Comparison of ENCODE assay signal across 1 cellular context in the genomic region with DNA sequence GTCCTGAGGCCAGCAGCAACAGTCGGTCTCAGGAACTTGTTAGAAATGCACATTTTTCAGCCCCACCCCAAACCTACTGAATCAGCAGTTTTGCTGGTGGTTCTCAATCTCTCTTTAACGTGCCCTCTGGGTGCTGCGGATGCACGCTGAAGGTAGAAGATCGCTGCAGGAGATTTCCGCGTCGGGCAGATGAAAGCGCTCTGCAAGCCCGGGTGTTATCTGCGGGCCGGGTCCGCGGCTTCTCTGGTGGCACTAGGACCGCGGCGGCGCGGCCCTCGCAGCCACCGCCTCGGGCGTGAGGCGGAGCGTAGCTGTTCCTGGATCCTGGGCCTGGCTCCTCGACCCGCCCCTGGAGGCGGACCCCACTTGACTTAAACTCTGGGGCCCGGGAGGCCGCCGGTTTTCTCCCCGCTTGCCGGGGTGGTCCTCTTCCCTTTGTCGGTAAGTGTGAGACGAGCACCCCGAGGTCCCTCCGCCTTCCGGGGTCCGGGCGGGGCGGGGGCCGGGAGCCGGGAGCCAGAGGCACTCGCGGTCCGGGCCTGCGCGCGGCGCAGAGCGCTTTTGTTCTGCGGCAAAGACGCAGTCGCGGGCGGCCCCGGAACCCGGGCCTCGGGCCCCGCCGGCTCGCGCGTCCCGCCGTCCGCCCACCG.
TF ChIP-seq lines count a peak whose summit lies in the region.

A gene with protein sequence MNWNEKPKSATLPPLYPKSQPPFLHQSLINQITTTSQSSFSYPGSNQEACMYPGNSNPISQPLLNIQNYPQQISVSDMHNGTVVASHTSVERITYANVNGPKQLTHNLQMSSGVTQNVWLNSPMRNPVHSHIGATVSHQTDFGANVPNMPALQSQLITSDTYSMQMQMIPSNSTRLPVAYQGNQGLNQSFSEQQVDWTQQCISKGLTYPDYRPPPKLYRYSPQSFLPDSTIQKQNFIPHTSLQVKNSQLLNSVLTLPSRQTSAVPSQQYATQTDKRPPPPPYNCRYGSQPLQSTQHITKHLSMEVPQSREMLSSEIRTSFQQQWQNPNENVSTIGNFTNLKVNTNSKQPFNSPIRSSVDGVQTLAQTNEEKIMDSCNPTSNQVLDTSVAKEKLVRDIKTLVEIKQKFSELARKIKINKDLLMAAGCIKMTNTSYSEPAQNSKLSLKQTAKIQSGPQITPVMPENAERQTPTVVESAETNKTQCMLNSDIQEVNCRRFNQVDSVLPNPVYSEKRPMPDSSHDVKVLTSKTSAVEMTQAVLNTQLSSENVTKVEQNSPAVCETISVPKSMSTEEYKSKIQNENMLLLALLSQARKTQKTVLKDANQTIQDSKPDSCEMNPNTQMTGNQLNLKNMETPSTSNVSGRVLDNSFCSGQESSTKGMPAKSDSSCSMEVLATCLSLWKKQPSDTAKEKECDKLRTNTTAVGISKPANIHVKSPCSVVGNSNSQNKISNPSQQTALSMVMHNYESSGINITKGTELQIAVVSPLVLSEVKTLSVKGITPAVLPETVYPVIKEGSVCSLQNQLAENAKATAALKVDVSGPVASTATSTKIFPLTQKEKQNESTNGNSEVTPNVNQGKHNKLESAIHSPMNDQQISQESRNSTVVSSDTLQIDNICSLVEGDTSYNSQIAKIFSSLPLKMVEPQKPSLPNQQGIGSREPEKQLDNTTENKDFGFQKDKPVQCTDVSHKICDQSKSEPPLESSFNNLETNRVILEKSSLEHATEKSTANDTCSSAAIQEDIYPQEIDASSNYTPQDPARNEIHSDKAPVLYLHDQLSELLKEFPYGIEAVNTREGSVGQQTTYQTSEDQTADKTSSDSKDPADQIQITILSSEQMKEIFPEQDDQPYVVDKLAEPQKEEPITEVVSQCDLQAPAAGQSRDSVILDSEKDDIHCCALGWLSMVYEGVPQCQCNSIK (N-terminal part only) (plus strand): TSS at position 365 of the 650 bp plus-strand sequence. CDS start 21,541 bp downstream, outside the sequence.

TF ChIP-seq in HepG2, 621 proteins besides CTCF, POLR2A, EP300 and RAD21 (continued from another document and continues in another):
- TF ChIP-seq, protein P1, sequence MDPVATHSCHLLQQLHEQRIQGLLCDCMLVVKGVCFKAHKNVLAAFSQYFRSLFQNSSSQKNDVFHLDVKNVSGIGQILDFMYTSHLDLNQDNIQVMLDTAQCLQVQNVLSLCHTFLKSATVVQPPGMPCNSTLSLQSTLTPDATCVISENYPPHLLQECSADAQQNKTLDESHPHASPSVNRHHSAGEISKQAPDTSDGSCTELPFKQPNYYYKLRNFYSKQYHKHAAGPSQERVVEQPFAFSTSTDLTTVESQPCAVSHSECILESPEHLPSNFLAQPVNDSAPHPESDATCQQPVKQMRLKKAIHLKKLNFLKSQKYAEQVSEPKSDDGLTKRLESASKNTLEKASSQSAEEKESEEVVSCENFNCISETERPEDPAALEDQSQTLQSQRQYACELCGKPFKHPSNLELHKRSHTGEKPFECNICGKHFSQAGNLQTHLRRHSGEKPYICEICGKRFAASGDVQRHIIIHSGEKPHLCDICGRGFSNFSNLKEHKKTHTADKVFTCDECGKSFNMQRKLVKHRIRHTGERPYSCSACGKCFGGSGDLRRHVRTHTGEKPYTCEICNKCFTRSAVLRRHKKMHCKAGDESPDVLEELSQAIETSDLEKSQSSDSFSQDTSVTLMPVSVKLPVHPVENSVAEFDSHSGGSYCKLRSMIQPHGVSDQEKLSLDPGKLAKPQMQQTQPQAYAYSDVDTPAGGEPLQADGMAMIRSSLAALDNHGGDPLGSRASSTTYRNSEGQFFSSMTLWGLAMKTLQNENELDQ (CRISPR knock-in tag; IDR thresholded peaks at IDR 0.05; ENCODE audit: borderline replicate concordance): peak; percentile 78; the same call in 1 of the 2 replicates
- TF ChIP-seq SIX1 (CRISPR knock-in tag; IDR thresholded peaks at IDR 0.05; ENCODE audit: borderline replicate concordance) (peak; percentile 29; the same call in 1 of the 2 replicates), SETDB1 (CRISPR knock-in tag; IDR thresholded peaks at IDR 0.05; ENCODE audit: borderline replicate concordance) (no peak), ZNF746 (CRISPR knock-in tag; IDR thresholded peaks at IDR 0.05) (peak; percentile 50; the same call in 1 of the 2 replicates), ARNT (IDR thresholded peaks at IDR 0.05) (no peak), ZNF547 (CRISPR knock-in tag; IDR thresholded peaks at IDR 0.05) (no peak), ZFP62 (CRISPR knock-in tag; IDR thresholded peaks at IDR 0.05) (no peak), ZNF329 (CRISPR knock-in tag; IDR thresholded peaks at IDR 0.05; ENCODE audit: low read depth) (no peak), ZNF205 (CRISPR knock-in tag; IDR thresholded peaks at IDR 0.05) (peak; percentile 88), ZBTB20 (CRISPR knock-in tag; IDR thresholded peaks at IDR 0.05; ENCODE audit: borderline replicate concordance, low read depth) (peak; percentile 76; the same call in 1 of the 2 replicates), ZNF569 (CRISPR knock-in tag; IDR thresholded peaks at IDR 0.05; ENCODE audit: borderline replicate concordance) (no peak), SALL1 (CRISPR knock-in tag; IDR thresholded peaks at IDR 0.05) (peak; percentile 64; the same call in 1 of the 2 replicates), STAT5B (CRISPR knock-in tag; IDR thresholded peaks at IDR 0.05) (no peak), SNAPC2 (CRISPR knock-in tag; IDR thresholded peaks at IDR 0.05) (no peak), ZNF703 (CRISPR knock-in tag; IDR thresholded peaks at IDR 0.05; ENCODE audit: borderline replicate concordance) (no peak), HMG20B (CRISPR knock-in tag; conservative IDR thresholded peaks at IDR 0.05) (no peak), KDM5A (IDR thresholded peaks at IDR 0.05; ENCODE audit: borderline replicate concordance, low read length) (0 out of 2 replicates have a peak, but pooled peaks have one; percentile 14), SAFB2 (CRISPR knock-in tag; IDR thresholded peaks at IDR 0.05; ENCODE audit: borderline replicate concordance, low read depth) (no peak), ZNF672 (CRISPR knock-in tag; IDR thresholded peaks at IDR 0.05) (no peak)
- TF ChIP-seq, protein P2, sequence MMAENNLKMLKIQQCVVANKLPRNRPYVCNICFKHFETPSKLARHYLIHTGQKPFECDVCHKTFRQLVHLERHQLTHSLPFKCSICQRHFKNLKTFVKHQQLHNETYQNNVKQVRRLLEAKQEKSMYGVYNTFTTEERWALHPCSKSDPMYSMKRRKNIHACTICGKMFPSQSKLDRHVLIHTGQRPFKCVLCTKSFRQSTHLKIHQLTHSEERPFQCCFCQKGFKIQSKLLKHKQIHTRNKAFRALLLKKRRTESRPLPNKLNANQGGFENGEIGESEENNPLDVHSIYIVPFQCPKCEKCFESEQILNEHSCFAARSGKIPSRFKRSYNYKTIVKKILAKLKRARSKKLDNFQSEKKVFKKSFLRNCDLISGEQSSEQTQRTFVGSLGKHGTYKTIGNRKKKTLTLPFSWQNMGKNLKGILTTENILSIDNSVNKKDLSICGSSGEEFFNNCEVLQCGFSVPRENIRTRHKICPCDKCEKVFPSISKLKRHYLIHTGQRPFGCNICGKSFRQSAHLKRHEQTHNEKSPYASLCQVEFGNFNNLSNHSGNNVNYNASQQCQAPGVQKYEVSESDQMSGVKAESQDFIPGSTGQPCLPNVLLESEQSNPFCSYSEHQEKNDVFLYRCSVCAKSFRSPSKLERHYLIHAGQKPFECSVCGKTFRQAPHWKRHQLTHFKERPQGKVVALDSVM (CRISPR knock-in tag; IDR thresholded peaks at IDR 0.05): no peak
- TF ChIP-seq, protein P3, sequence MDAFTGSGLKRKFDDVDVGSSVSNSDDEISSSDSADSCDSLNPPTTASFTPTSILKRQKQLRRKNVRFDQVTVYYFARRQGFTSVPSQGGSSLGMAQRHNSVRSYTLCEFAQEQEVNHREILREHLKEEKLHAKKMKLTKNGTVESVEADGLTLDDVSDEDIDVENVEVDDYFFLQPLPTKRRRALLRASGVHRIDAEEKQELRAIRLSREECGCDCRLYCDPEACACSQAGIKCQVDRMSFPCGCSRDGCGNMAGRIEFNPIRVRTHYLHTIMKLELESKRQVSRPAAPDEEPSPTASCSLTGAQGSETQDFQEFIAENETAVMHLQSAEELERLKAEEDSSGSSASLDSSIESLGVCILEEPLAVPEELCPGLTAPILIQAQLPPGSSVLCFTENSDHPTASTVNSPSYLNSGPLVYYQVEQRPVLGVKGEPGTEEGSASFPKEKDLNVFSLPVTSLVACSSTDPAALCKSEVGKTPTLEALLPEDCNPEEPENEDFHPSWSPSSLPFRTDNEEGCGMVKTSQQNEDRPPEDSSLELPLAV (CRISPR knock-in tag; conservative IDR thresholded peaks at IDR 0.05; ENCODE audit: low read depth): no peak
- TF ChIP-seq, protein P4, sequence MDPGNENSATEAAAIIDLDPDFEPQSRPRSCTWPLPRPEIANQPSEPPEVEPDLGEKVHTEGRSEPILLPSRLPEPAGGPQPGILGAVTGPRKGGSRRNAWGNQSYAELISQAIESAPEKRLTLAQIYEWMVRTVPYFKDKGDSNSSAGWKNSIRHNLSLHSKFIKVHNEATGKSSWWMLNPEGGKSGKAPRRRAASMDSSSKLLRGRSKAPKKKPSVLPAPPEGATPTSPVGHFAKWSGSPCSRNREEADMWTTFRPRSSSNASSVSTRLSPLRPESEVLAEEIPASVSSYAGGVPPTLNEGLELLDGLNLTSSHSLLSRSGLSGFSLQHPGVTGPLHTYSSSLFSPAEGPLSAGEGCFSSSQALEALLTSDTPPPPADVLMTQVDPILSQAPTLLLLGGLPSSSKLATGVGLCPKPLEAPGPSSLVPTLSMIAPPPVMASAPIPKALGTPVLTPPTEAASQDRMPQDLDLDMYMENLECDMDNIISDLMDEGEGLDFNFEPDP (CRISPR knock-in tag; conservative IDR thresholded peaks at IDR 0.05): 0 out of 2 replicates have a peak, but pooled peaks have one; percentile 72
- TF ChIP-seq, protein P5, sequence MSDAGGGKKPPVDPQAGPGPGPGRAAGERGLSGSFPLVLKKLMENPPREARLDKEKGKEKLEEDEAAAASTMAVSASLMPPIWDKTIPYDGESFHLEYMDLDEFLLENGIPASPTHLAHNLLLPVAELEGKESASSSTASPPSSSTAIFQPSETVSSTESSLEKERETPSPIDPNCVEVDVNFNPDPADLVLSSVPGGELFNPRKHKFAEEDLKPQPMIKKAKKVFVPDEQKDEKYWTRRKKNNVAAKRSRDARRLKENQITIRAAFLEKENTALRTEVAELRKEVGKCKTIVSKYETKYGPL (CRISPR knock-in tag; IDR thresholded peaks at IDR 0.05): peak; percentile 25; the same call in 1 of the 2 replicates
- TF ChIP-seq, protein P6, sequence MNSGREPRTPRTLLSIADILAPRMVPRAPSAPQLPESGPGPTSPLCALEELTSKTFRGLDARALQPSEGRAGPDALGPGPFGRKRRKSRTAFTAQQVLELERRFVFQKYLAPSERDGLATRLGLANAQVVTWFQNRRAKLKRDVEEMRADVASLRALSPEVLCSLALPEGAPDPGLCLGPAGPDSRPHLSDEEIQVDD (CRISPR knock-in tag; IDR thresholded peaks at IDR 0.05; ENCODE audit: borderline replicate concordance): no peak
- TF ChIP-seq, protein P7, sequence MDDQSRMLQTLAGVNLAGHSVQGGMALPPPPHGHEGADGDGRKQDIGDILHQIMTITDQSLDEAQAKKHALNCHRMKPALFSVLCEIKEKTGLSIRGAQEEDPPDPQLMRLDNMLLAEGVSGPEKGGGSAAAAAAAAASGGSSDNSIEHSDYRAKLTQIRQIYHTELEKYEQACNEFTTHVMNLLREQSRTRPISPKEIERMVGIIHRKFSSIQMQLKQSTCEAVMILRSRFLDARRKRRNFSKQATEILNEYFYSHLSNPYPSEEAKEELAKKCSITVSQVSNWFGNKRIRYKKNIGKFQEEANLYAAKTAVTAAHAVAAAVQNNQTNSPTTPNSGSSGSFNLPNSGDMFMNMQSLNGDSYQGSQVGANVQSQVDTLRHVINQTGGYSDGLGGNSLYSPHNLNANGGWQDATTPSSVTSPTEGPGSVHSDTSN (CRISPR knock-in tag; IDR thresholded peaks at IDR 0.05; ENCODE audit: borderline replicate concordance): no peak
- TF ChIP-seq, protein P8, sequence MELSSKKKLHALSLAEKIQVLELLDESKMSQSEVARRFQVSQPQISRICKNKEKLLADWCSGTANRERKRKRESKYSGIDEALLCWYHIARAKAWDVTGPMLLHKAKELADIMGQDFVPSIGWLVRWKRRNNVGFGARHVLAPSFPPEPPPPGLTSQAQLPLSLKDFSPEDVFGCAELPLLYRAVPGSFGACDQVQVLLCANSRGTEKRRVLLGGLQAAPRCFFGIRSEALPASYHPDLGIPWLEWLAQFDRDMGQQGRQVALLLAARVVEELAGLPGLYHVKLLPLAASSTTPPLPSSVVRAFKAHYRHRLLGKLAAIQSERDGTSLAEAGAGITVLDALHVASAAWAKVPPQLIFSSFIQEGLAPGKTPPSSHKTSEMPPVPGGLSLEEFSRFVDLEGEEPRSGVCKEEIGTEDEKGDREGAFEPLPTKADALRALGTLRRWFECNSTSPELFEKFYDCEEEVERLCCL (CRISPR knock-in tag; IDR thresholded peaks at IDR 0.05; ENCODE audit: borderline replicate concordance): no peak
- TF ChIP-seq, protein P9, sequence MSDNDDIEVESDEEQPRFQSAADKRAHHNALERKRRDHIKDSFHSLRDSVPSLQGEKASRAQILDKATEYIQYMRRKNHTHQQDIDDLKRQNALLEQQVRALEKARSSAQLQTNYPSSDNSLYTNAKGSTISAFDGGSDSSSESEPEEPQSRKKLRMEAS (IDR thresholded peaks at IDR 0.05): peak; percentile 33
- TF ChIP-seq, protein P10, sequence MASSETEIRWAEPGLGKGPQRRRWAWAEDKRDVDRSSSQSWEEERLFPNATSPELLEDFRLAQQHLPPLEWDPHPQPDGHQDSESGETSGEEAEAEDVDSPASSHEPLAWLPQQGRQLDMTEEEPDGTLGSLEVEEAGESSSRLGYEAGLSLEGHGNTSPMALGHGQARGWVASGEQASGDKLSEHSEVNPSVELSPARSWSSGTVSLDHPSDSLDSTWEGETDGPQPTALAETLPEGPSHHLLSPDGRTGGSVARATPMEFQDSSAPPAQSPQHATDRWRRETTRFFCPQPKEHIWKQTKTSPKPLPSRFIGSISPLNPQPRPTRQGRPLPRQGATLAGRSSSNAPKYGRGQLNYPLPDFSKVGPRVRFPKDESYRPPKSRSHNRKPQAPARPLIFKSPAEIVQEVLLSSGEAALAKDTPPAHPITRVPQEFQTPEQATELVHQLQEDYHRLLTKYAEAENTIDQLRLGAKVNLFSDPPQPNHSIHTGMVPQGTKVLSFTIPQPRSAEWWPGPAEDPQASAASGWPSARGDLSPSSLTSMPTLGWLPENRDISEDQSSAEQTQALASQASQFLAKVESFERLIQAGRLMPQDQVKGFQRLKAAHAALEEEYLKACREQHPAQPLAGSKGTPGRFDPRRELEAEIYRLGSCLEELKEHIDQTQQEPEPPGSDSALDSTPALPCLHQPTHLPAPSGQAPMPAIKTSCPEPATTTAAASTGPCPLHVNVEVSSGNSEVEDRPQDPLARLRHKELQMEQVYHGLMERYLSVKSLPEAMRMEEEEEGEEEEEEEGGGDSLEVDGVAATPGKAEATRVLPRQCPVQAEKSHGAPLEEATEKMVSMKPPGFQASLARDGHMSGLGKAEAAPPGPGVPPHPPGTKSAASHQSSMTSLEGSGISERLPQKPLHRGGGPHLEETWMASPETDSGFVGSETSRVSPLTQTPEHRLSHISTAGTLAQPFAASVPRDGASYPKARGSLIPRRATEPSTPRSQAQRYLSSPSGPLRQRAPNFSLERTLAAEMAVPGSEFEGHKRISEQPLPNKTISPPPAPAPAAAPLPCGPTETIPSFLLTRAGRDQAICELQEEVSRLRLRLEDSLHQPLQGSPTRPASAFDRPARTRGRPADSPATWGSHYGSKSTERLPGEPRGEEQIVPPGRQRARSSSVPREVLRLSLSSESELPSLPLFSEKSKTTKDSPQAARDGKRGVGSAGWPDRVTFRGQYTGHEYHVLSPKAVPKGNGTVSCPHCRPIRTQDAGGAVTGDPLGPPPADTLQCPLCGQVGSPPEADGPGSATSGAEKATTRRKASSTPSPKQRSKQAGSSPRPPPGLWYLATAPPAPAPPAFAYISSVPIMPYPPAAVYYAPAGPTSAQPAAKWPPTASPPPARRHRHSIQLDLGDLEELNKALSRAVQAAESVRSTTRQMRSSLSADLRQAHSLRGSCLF (CRISPR knock-in tag; IDR thresholded peaks at IDR 0.05; ENCODE audit: borderline replicate concordance): no peak
